ENCODE assay signal across 9 cellular contexts in genomic region chr2:27955762-27956161, GRCh38.
A peak's percentile ranks its signal among the peaks of the same experiment; 100 is the strongest.
DNase-seq lines count a peak whose midpoint lies in the region; ATAC-seq lines count a peak whose summit lies in the region.
"Had no signal": no experiment of that assay in that cellular context is flagged by ENCODE, and none has a peak within 500 bp of the region (broad histone marks: within the 10 kb centered on the region; RNA-seq: fewer than 3 reads in every experiment).

No MANE protein-coding gene starts in this region.

- ATAC-seq in esophagus mucosa: peak; percentile 48

- H3K4me3 ChIP-seq in SK-N-MC (peak overlapping the region; percentile 36; the same call in 1 of the 2 replicates), skin epidermis (no peak overlapping the region)

- H3K9ac ChIP-seq in SK-N-MC (ENCODE audit: insufficient read length): no peak overlapping the region
- H3K9ac ChIP-seq: KMS-11 had no signal

- peak overlapping the region; percentile 78 for H3K27ac ChIP-seq in SK-N-MC
- H3K27ac ChIP-seq in skin epidermis: peak overlapping the region in 19 of 21 experiments; percentile 22 to 87 (median 72)
- H3K27ac ChIP-seq: KMS-11 had no signal

- no peaks in the 10 kb centered on the region for H3K9me3 ChIP-seq in SK-N-MC (ENCODE audit: low read depth, low read length)

- peak; percentile 67 for DNase-seq in HCEC 1CT
- no peak for DNase-seq in SK-N-MC (ENCODE audit: low read depth, low spot score)
- no peak for DNase-seq in NK-92 treated with Interleukin-12 subunit alpha and Interleukin-12 subunit beta, amount 100 ng/mL, for 24 hours (lab: John Stamatoyannopoulos, UW)
- DNase-seq in HuH-7 (ENCODE audit: low spot score): no peak
- no peak for DNase-seq in medulla oblongata (ENCODE audit: extremely low spot score)
- DNase-seq: NCI-H748 treated with DMSO at 0.1 percent for 48 hours had no signal

- H3K36me3 ChIP-seq in SK-N-MC (ENCODE audit: insufficient read depth, low read length): no peaks in the 10 kb centered on the region
